Comparison of ENCODE assay signal across 8 cellular contexts in the genomic region with DNA sequence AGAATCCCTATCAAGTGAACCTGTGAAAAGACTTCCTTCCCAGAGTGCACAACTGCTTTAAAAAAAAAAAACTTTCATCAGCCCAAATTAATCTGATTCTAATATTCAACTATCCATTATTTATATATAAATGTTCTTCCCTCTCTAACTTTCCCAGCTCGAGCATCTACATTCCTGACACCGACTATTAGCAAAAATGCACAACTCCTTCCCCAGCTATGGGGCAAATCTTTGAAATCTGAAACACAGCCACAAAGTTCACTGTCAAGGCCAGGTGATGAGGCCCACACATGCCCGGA. TPM values are rescaled to one million over a fixed set of nuclear protein-coding genes. Genes with fewer than 3 reads are reported as not detected.
A peak's percentile ranks its signal among the peaks of the same experiment; 100 is the strongest.
DNase-seq lines count a peak whose midpoint lies in the region; ATAC-seq, FAIRE-seq and TF ChIP-seq lines count a peak whose summit lies in the region.

No MANE protein-coding gene starts in this region.

- peak overlapping the region in 9 of 10 donors; percentile 71 to 84 (median 76) for H3K4me3 ChIP-seq in heart right ventricle
- peak overlapping the region; percentile 79 for H3K4me3 ChIP-seq in K562
- H3K4me3 ChIP-seq in mesenchymal stem cell (ENCODE audit: insufficient read depth in 1 of 2, low read depth in 1 of 2, low read length in 2 of 2), result peak overlapping the region in 1 of 2 experiments; percentile 90
- H3K4me3 ChIP-seq in urinary bladder (ENCODE audit: low read depth, low read length), result peak overlapping the region; percentile 94

- intact Hi-C loops in heart right ventricle (cut with DNase I), result no loop called here
- intact Hi-C loops in cardiac septum (cut with DNase I), result no loop called here
- intact Hi-C loops in K562 (cut with micrococcal nuclease), result loop anchor here (5.0 kb wide), 2 partner anchors 42 to 112 kb away; no protein-coding TSS in a partner anchor

- 5 to 6% methylated on average over 3 of the region's 3 CpGs for WGBS in heart right ventricle, 2 donors
- WGBS in K562 (ENCODE audit: insufficient coverage, low coverage, missing lambda C conversion rate), result 2% methylated on average over 3 of the region's 3 CpGs
- WGBS in mesenchymal stem cell, result 19% methylated on average over 3 of the region's 3 CpGs
- WGBS in urinary bladder, result 6% methylated on average over 3 of the region's 3 CpGs

- H3K9ac ChIP-seq in K562 (ENCODE audit: insufficient read depth in 1 of 2, low read depth in 2 of 2, low read length in 2 of 2), result peak overlapping the region; percentile 51 to 91; a peak in 3 of 4 replicates
- H3K9ac ChIP-seq in mesenchymal stem cell (ENCODE audit: low read length), result peak overlapping the region; percentile 92

- H2BK15ac ChIP-seq in mesenchymal stem cell (ENCODE audit: low read depth, poor library complexity, severe bottlenecking), result no peak overlapping the region

- no peak overlapping the region for H2BK5ac ChIP-seq in mesenchymal stem cell (ENCODE audit: low read depth, low read length, poor library complexity, severe bottlenecking)

- H3K27me3 ChIP-seq in heart right ventricle (no peaks in the 10 kb centered on the region), K562 (ENCODE audit: control insufficient read depth in 2 of 2, insufficient read depth in 2 of 2, low read length in 2 of 2) (no peaks in the 10 kb centered on the region), mesenchymal stem cell (ENCODE audit: control insufficient read depth in 1 of 2, insufficient read depth in 1 of 2, low read length in 2 of 2) (no peaks in the 10 kb centered on the region)

- H3K18ac ChIP-seq in mesenchymal stem cell (ENCODE audit: low read depth in 1 of 2, low read length in 2 of 2), result no peak overlapping the region

- H2AFZ ChIP-seq in K562 (ENCODE audit: low read depth, low read length) (no peak overlapping the region), mesenchymal stem cell (ENCODE audit: low read depth, low read length) (no peak overlapping the region)

- H3K9me3 ChIP-seq in heart right ventricle, result no peaks in the 10 kb centered on the region
- no peaks in the 10 kb centered on the region for H3K9me3 ChIP-seq in K562 (replicated peaks; ENCODE audit: control insufficient read depth, insufficient read depth, low read depth, low read length)
- no peaks in the 10 kb centered on the region for H3K9me3 ChIP-seq in mesenchymal stem cell (ENCODE audit: control insufficient read depth, low read length)

- H4K8ac ChIP-seq in mesenchymal stem cell (ENCODE audit: low read length), result no peak overlapping the region

- CTCF ChIA-PET in K562 (lab: Yijun Ruan, JAX; ENCODE audit: low intra/inter-chr PET ratio), result interaction anchor here (0.6 kb wide), 1 partner anchor 585 kb away, joined by 4 read pairs; no protein-coding TSS in a partner anchor

- H3K4me1 ChIP-seq in heart right ventricle, result peaks cover 3 to 65% (median 52%) of the 10 kb centered on the region in 9 donors
- peaks cover 12 to 19% of the 10 kb centered on the region in 2 experiments for H3K4me1 ChIP-seq in K562 (replicated peaks in 1 of 2; ENCODE audit: control insufficient read depth in 2 of 2, insufficient read depth in 2 of 2, low read length in 2 of 2)
- peaks cover 3% of the 10 kb centered on the region for H3K4me1 ChIP-seq in mesenchymal stem cell (ENCODE audit: control insufficient read depth, insufficient read depth, low read depth, low read length)
- no peaks in the 10 kb centered on the region for H3K4me1 ChIP-seq in urinary bladder (ENCODE audit: insufficient read depth)

- in situ Hi-C loops in K562 (cut with MboI) (no loop called here), G401 (cut with HindIII; ENCODE audit: low sequenced_read_pairs) (no loop called here)

- H3K79me2 ChIP-seq in K562 (ENCODE audit: control insufficient read depth, insufficient read depth, low read length), result peaks cover 69% of the 10 kb centered on the region

- H3K14ac ChIP-seq in mesenchymal stem cell (ENCODE audit: low read length in 2 of 2), result no peak overlapping the region

- no peak for TF ChIP-seq CTCF in heart right ventricle (IDR thresholded peaks at IDR 0.05)
- TF ChIP-seq CTCF in K562 (IDR thresholded peaks at IDR 0.05 in 2 of 3, conservative IDR thresholded peaks at IDR 0.05 in 1 of 3; ENCODE audit: insufficient read depth in 2 of 3, low read depth in 1 of 3, low read length in 3 of 3), result no peak

- H2BK120ac ChIP-seq in mesenchymal stem cell (ENCODE audit: low read depth, low read length), result no peak overlapping the region

- H3K4me2 ChIP-seq in K562 (ENCODE audit: insufficient read depth, low read length) (peak overlapping the region; percentile 83), mesenchymal stem cell (ENCODE audit: low read length, poor library complexity, severe bottlenecking) (peak overlapping the region; percentile 55)

- no peak for TF ChIP-seq POLR2A in K562 (conservative IDR thresholded peaks at IDR 0.05)

- FAIRE-seq in K562 (lab: Jason Lieb, UNC), result no peak

- no peak overlapping the region for H2AK5ac ChIP-seq in mesenchymal stem cell (ENCODE audit: low read length, severe bottlenecking)

- H4K20me1 ChIP-seq in K562 (replicated peaks; ENCODE audit: control insufficient read depth, insufficient read depth, low read length), result no peaks in the 10 kb centered on the region

- no TSS peak for BruUV-seq in K562 (replicated peaks; lab: Mats Ljungman, UMichigan)

- TF ChIP-seq RAD21 in K562 (CRISPR knock-in tag; conservative IDR thresholded peaks at IDR 0.05 in 1 of 2, IDR thresholded peaks at IDR 0.05 in 1 of 2), result no peak

- H3K79me1 ChIP-seq in mesenchymal stem cell (replicated peaks; ENCODE audit: low read length, poor library complexity, severe bottlenecking), result no peaks in the 10 kb centered on the region

- TF ChIP-seq EP300 in K562 (IDR thresholded peaks at IDR 0.05; ENCODE audit: low read length), result no peak

- H3K9me1 ChIP-seq in K562 (ENCODE audit: control insufficient read depth, insufficient read depth, low read length), result no peaks in the 10 kb centered on the region

- no peak for ATAC-seq in heart right ventricle
- peak; percentile 1 for ATAC-seq in K562

- POLR2A ChIA-PET in K562 (lab: Yijun Ruan, JAX), result interaction anchor here (0.6 to 1.9 kb wide), 6 partner anchors 17 to 188 kb away, joined by 3 to 13 read pairs (median 3); no protein-coding TSS in a partner anchor

- no peak overlapping the region for H3K4ac ChIP-seq in mesenchymal stem cell (ENCODE audit: low read depth in 1 of 2, low read length in 2 of 2)

- DNase-seq in heart right ventricle (no peak), cardiac septum (ENCODE audit: low spot score) (no peak), K562 (ENCODE audit: extremely low read depth in 1 of 4, low spot score in 3 of 4) (no peak), mesenchymal stem cell (no peak), G401 (ENCODE audit: low spot score) (no peak), D341Med (ENCODE audit: low spot score) (no peak), NCI-H510A (lab: John Stamatoyannopoulos, UW) (no peak)

- no peaks in the 10 kb centered on the region for H3K36me3 ChIP-seq in heart right ventricle
- H3K36me3 ChIP-seq in K562 (ENCODE audit: control insufficient read depth, insufficient read depth, low read length), result no peaks in the 10 kb centered on the region
- no peaks in the 10 kb centered on the region for H3K36me3 ChIP-seq in mesenchymal stem cell (ENCODE audit: control insufficient read depth in 1 of 2, insufficient read depth in 2 of 2, low read depth in 1 of 2, low read length in 2 of 2)
- H3K36me3 ChIP-seq in urinary bladder (ENCODE audit: insufficient read depth), result no peaks in the 10 kb centered on the region

- H3K27ac ChIP-seq in heart right ventricle (peak overlapping the region in 9 of 10 donors; percentile 93 to 97 (median 95)), K562 (ENCODE audit: extremely low read depth, low read depth, low read length) (peak overlapping the region; percentile 54), mesenchymal stem cell (ENCODE audit: low read length, poor library complexity, severe bottlenecking) (peak overlapping the region; percentile 47), urinary bladder (ENCODE audit: low read depth) (peak overlapping the region; percentile 84)

- no peak overlapping the region for H2BK12ac ChIP-seq in mesenchymal stem cell (ENCODE audit: low read length in 2 of 2)

- no peak overlapping the region for H3K23ac ChIP-seq in mesenchymal stem cell (ENCODE audit: low read length in 2 of 2)

- H4K91ac ChIP-seq in mesenchymal stem cell (ENCODE audit: low read length), result no peak overlapping the region

TF ChIP-seq in K562, 482 proteins besides CTCF, POLR2A, EP300 and RAD21:
- TF ChIP-seq HNRNPLL (IDR thresholded peaks at IDR 0.05; ENCODE audit: low read depth, low read length, poor library complexity, severe bottlenecking) (no peak), TAF9B (IDR thresholded peaks at IDR 0.05; ENCODE audit: partially characterized antibody) (no peak), SUPT5H (IDR thresholded peaks at IDR 0.05) (0 out of 2 replicates have a peak, but pooled peaks have one; percentile 4)

RNA-seq across cellular contexts. Expression of gene PHF21A, which starts 2.3 kb away (rescaled TPM):
- total RNA-seq in heart right ventricle (10 to 100 TPM; 25.7 to 48.0 (median 38.1) TPM), cardiac septum (43.8 TPM), K562 (2014; rRNA removed) (7.7 and 13.3 TPM in 2 replicates), K562 (2014; rRNA removed; fragmentation: Illumina TruSeq; extraction: Trizol) (8.6 and 9.7 TPM in 2 replicates), K562 (2015; rRNA removed; fragmentation: Illumina TruSeq; extraction: Trizol) (8.5 and 10.7 TPM in 2 replicates), K562 (2021) (20.4 and 26.6 TPM in 2 replicates), urinary bladder (36.6 TPM)
- polyA plus RNA-seq in heart right ventricle (10 to 100 TPM in 1 of 2 donors, 1 to 10 TPM in 1; 9.6 to 18.2 TPM), K562 (2011; rRNA removed) (12.8 and 20.2 TPM in 2 replicates), K562 (2014; fragmentation: Illumina TruSeq; extraction: Trizol) (25.7 and 32.4 TPM in 2 replicates), K562 (2014; fragmentation: Nextera tagmentation; extraction: Ambion mirVana) (1 to 10 TPM; 1.5 to 2.2 TPM), K562 (2014; rRNA removed) (12.7 and 14.5 TPM in 2 replicates), urinary bladder (24.3 TPM)
- 41.0 and 108 TPM in 2 replicates for total RNA-seq in K562 (2011; cell fraction: chromatin; rRNA removed; ENCODE audit: low replicate concordance)
- total RNA-seq in K562 (2011; cell fraction: nucleolus; rRNA removed), result 17.0 and 21.1 TPM in 2 replicates
- total RNA-seq in K562 (2011; cell fraction: nucleoplasm; rRNA removed), result 27.0 and 37.7 TPM in 2 replicates
- 7.2 and 8.7 TPM in 2 replicates for polyA plus RNA-seq in K562 (2011; cell fraction: cytosol; rRNA removed)
- polyA plus RNA-seq in K562 (2011; cell fraction: nucleus; rRNA removed), result 33.5 and 36.9 TPM in 2 replicates
- polyA plus RNA-seq in K562 (2012), result 17.5 and 25.3 TPM in 2 replicates
- 12.6 and 22.6 TPM in 2 replicates for polyA minus RNA-seq in K562 (2011; rRNA and poly(A)+ RNA removed)
- polyA minus RNA-seq in K562 (2011; cell fraction: cytosol; rRNA and poly(A)+ RNA removed), result 14.4 and 14.8 TPM in 2 replicates
- 11.4 and 23.0 TPM in 2 replicates for polyA minus RNA-seq in K562 (2011; cell fraction: nucleus; rRNA and poly(A)+ RNA removed)
- polyA plus RNA-seq in mesenchymal stem cell (2013, experiment 1 of 2), result 48.0 TPM
- 50.3 TPM for polyA plus RNA-seq in mesenchymal stem cell (2013, experiment 2 of 2)
- total RNA-seq in G401 (2014; rRNA removed; shearing (Covaris generic)), result 2.5 and 6.7 TPM in 2 replicates
